ENCODE assay signal across 8 cellular contexts in genomic region chr2:131104487-131105155, GRCh38. TPM values are rescaled to one million over a fixed set of nuclear protein-coding genes. Genes with fewer than 3 reads are reported as not detected.
DNase-seq lines count a peak whose midpoint lies in the region; ATAC-seq and TF ChIP-seq lines count a peak whose summit lies in the region.

No MANE protein-coding gene starts in this region.

- H3K36me3 ChIP-seq in esophagus (ENCODE audit: control insufficient read depth in 2 of 2, insufficient read depth in 2 of 2, low read length in 1 of 2) (no peaks in the 10 kb centered on the region), suprapubic skin (no peaks in the 10 kb centered on the region)

- H3K9me3 ChIP-seq in esophagus (ENCODE audit: control insufficient read depth in 2 of 2, insufficient read depth in 1 of 2, low read depth in 1 of 2, low read length in 1 of 2) = no peaks in the 10 kb centered on the region
- H3K9me3 ChIP-seq in suprapubic skin = no peaks in the 10 kb centered on the region

- peaks cover 25 to 34% (median 29%) of the 10 kb centered on the region in 3 donors for H3K4me1 Mint-ChIP-seq in naive B cell

- peak overlapping the region; percentile 92 to 99 (median 97) for H3K4me3 Mint-ChIP-seq in naive B cell

- no peak for TF ChIP-seq EP300 in suprapubic skin (IDR thresholded peaks at IDR 0.05)

- TF ChIP-seq CTCF in suprapubic skin (IDR thresholded peaks at IDR 0.05) = no peak

- peak overlapping the region; percentile 97 to 100 (median 98) for H3K27ac Mint-ChIP-seq in naive B cell

- DNase-seq in COR-L47 (lab: John Stamatoyannopoulos, UW) = peak; percentile 80
- peak; percentile 73 for DNase-seq in NCI-H82 treated with DMSO at 0.1 percent for 48 hours (lab: John Stamatoyannopoulos, UW; ENCODE audit: unreplicated experiment)
- DNase-seq in activated T-cell treated with anti-CD3 and anti-CD28 coated beads for 1 hour (ENCODE audit: low read depth) = peak; percentile 17
- DNase-seq in naive B cell = peak; percentile 23
- DNase-seq in suprapubic skin (ENCODE audit: low spot score in 2 of 2) = peak; percentile 81 to 89

- no peaks in the 10 kb centered on the region for H3K9me3 Mint-ChIP-seq in naive B cell

- peak overlapping the region; percentile 17 to 93 for H3K4me3 ChIP-seq in esophagus (ENCODE audit: low read depth in 1 of 2, low read length in 2 of 2)
- H3K4me3 ChIP-seq in suprapubic skin = peak overlapping the region; percentile 90

- WGBS in esophagus, 2 donors = 0 to 1% methylated on average over 20 of the region's 20 CpGs
- under 1% methylated on average over 20 of the region's 20 CpGs for WGBS in suprapubic skin

- no peaks in the 10 kb centered on the region for H3K27me3 Mint-ChIP-seq in naive B cell

- peak overlapping the region; percentile 96 to 98 for H3K27ac ChIP-seq in esophagus (ENCODE audit: low read depth in 2 of 2, low read length in 1 of 2)
- H3K27ac ChIP-seq in suprapubic skin = peak overlapping the region; percentile 94

- H3K27me3 ChIP-seq in esophagus (ENCODE audit: control insufficient read depth in 1 of 2, insufficient read depth in 2 of 2, low read length in 2 of 2) (no peaks in the 10 kb centered on the region), suprapubic skin (no peaks in the 10 kb centered on the region)

- peaks cover 0 to 8% of the 10 kb centered on the region in 2 donors for H3K36me3 Mint-ChIP-seq in naive B cell

- peak; percentile 73 for ATAC-seq in GM19455 (IDR thresholded peaks at IDR 0.05; ENCODE audit: unreplicated experiment)
- peak; percentile 68 for ATAC-seq in HG03520 (IDR thresholded peaks at IDR 0.05; ENCODE audit: unreplicated experiment)
- peak; percentile 67 to 74 for ATAC-seq in naive B cell (ENCODE audit: low read depth in 2 of 2)

- H3K4me1 ChIP-seq in esophagus (ENCODE audit: control insufficient read depth in 2 of 2, insufficient read depth in 2 of 2, low read length in 1 of 2) (peaks cover 0 to 4% of the 10 kb centered on the region in 2 donors), suprapubic skin (peaks cover 35% of the 10 kb centered on the region)

- no peak for TF ChIP-seq POLR2A in suprapubic skin (IDR thresholded peaks at IDR 0.05)

RNA-seq across cellular contexts. Expression of gene PLEKHB2, which starts 0.5 kb away (rescaled TPM):
- polyA plus RNA-seq in esophagus (10 to 100 TPM in 1 of 2 donors, 1 to 10 TPM in 1; 8.7 to 18.0 TPM), naive B cell (ENCODE audit: low read depth in 6 of 6) (10 to 100 TPM; 53.5 to 68.1 (median 57.3) TPM)
- total RNA-seq in suprapubic skin = 10 to 100 TPM; 44.9 to 59.9 (median 54.4) TPM

RNA-seq across cellular contexts. Expression of gene FAM168B, which starts 11.4 kb away (rescaled TPM):
- polyA plus RNA-seq in esophagus (10 to 100 TPM; 13.2 to 27.3 TPM), naive B cell (ENCODE audit: low read depth in 6 of 6) (10 to 100 TPM; 12.4 to 40.5 (median 30.7) TPM)
- total RNA-seq in suprapubic skin = 100 to 1,000 TPM in 2 of 4 donors, 10 to 100 TPM in 2; 70.4 to 130 (median 99.0) TPM

Comparison
In these comparisons a context has a peak if more than half of its experiments do, and no peak if none do; other contexts are left out.
1. Peak in every context shown above with its lines: DNase-seq, ATAC-seq, H3K4me3 ChIP-seq and H3K27ac ChIP-seq.
2. DNase-seq: peak in every context shown above with its lines; median percentile 85 in suprapubic skin; 80 in COR-L47; 73 in NCI-H82 treated with DMSO at 0.1 percent for 48 hours; 23 in naive B cell; 17 in activated T-cell treated with anti-CD3 and anti-CD28 coated beads for 1 hour.